In the genomic region with DNA sequence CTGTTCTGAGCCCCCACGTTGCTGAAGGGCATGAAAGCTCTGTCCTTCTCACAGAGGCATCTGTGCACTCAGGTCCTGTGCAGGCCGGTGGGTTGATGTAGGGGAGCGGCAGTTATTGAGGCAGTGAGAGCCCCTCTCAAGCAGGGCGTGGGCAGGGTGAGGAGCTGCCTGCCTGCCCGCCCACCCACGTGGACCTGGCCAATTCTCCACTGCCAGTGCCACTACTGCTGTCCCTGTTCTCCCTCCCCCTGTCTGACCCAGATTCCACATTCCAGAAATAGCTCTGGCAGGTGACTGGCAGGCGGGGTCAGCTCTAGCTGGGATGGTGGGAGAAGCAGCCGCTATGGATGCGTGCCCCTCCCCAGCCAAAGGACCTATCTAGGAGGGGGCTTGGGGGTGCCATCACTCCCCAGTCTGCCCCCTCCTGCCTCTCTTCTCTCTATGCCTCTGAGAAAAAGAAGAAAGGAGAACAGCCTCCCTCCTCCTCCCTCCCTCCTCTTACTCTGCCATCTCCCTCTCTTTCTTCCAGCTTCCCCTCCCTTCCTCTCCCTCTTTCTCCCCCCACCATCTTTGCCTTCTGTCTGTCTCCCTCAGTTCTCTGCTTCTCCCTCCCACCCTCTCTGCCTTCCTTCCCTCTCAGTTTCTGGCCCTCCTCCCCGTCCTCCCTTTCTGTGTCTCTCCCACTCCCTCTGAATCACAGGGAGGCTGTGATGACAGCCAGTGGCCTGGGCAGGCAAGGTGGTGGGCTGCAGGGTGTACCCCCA, we compare ENCODE assay signal across 11 cellular contexts.
DNase-seq lines count a peak whose midpoint lies in the region; ATAC-seq and TF ChIP-seq lines count a peak whose summit lies in the region.
"Had no signal": no experiment of that assay in that cellular context is flagged by ENCODE, and none has a peak within 500 bp of the region (broad histone marks: within the 10 kb centered on the region; RNA-seq: fewer than 3 reads in every experiment).

No MANE protein-coding gene starts in this region.

- WGBS in smooth muscle cell (ENCODE audit: low lambda C conversion rate): 37% methylated on average over 10 of the region's 10 CpGs
- WGBS in tibial nerve, 2 donors: 7 to 19% methylated on average over 7 to 10 of the region's 10 CpGs

- H3K4me3 ChIP-seq in smooth muscle cell: no peak overlapping the region
- no peak overlapping the region for H3K4me3 ChIP-seq in tibial nerve
- H3K4me3 ChIP-seq: uterus had no signal

- no peak overlapping the region for H3K9ac ChIP-seq in smooth muscle cell (ENCODE audit: low read depth)

- TF ChIP-seq POLR2A in tibial nerve (IDR thresholded peaks at IDR 0.05): no peak

- peak; percentile 42 for DNase-seq in HK-2 (ENCODE audit: unreplicated experiment)
- peak in 24 of 61 donors; percentile 8 to 90 (median 30) for DNase-seq in caudate nucleus (lab: John Stamatoyannopoulos, UW)
- peak; percentile 55 for DNase-seq in left lobe of liver (ENCODE audit: low spot score)
- DNase-seq in smooth muscle cell (lab: John Stamatoyannopoulos, UW; ENCODE audit: unreplicated experiment): no peak
- no peak for DNase-seq in tibial nerve (ENCODE audit: low spot score in 2 of 2)
- DNase-seq in HuH-7 (ENCODE audit: low spot score): no peak
- DNase-seq in stimulated activated CD4-positive, alpha-beta T cell treated with anti-CD3 and anti-CD28 coated beads, Interleukin-1b, Interleukin-23, amount 100 ng/mL, for 48 hours: no peak
- DNase-seq: activated gamma-delta T cell, NCI-H510A treated with DMSO at 0.1 percent for 48 hours, uterus had no signal

- TF ChIP-seq EP300 in tibial nerve (IDR thresholded peaks at IDR 0.05): no peak

- no peaks in the 10 kb centered on the region for H3K79me2 ChIP-seq in smooth muscle cell (ENCODE audit: low read depth)

- no peak overlapping the region for H2AFZ ChIP-seq in smooth muscle cell (ENCODE audit: low read depth)

- peak overlapping the region; percentile 1 for H3K27ac ChIP-seq in caudate nucleus (ENCODE audit: low read depth, low read length)
- H3K27ac ChIP-seq in smooth muscle cell (ENCODE audit: low read depth): no peak overlapping the region
- peak overlapping the region in 1 of 4 donors; percentile 3 for H3K27ac ChIP-seq in tibial nerve
- H3K27ac ChIP-seq: uterus had no signal

- H3F3A ChIP-seq in smooth muscle cell (ENCODE audit: low read depth): no peaks in the 10 kb centered on the region

- H3K36me3 ChIP-seq in smooth muscle cell (ENCODE audit: low read depth): no peaks in the 10 kb centered on the region
- H3K36me3 ChIP-seq in tibial nerve: no peaks in the 10 kb centered on the region
- H3K36me3 ChIP-seq: uterus had no signal

- ATAC-seq in left lobe of liver: peak; percentile 94
- no peak for ATAC-seq in GM19395 (IDR thresholded peaks at IDR 0.05; ENCODE audit: unreplicated experiment)

- TF ChIP-seq CTCF in smooth muscle cell (IDR thresholded peaks at IDR 0.05; ENCODE audit: borderline replicate concordance, insufficient read depth, poor library complexity, severe bottlenecking): no peak
- TF ChIP-seq CTCF in tibial nerve (IDR thresholded peaks at IDR 0.05): no peak

- no peaks in the 10 kb centered on the region for H3K9me3 ChIP-seq in smooth muscle cell (replicated peaks; ENCODE audit: low read depth)
- no peaks in the 10 kb centered on the region for H3K9me3 ChIP-seq in tibial nerve
- H3K9me3 ChIP-seq: uterus had no signal

- peak overlapping the region; percentile 32 for H3K4me2 ChIP-seq in smooth muscle cell

- H3K27me3 ChIP-seq in smooth muscle cell (ENCODE audit: low read depth) (no peaks in the 10 kb centered on the region), tibial nerve (no peaks in the 10 kb centered on the region)
- H3K27me3 ChIP-seq: uterus had no signal

- H3K4me1 ChIP-seq in smooth muscle cell (ENCODE audit: low read depth) (peaks cover 7% of the 10 kb centered on the region), tibial nerve (peaks cover 0 to 9% (median 0%) of the 10 kb centered on the region in 4 donors)
- H3K4me1 ChIP-seq: uterus had no signal

- no peaks in the 10 kb centered on the region for H4K20me1 ChIP-seq in smooth muscle cell (ENCODE audit: low read depth)

Comparison
In these comparisons a context has a peak if more than half of its experiments do, and no peak if none do; other contexts are left out.
1. DNase-seq: peak in HK-2 (single experiment) and left lobe of liver (single experiment); none in smooth muscle cell (single experiment), tibial nerve (0 of 2), HuH-7 (single experiment) and stimulated activated CD4-positive, alpha-beta T cell treated with anti-CD3 and anti-CD28 coated beads, Interleukin-1b, Interleukin-23, amount 100 ng/mL, for 48 hours (single experiment).